8 cellular contexts compared by ENCODE assay signal in the genomic region with DNA sequence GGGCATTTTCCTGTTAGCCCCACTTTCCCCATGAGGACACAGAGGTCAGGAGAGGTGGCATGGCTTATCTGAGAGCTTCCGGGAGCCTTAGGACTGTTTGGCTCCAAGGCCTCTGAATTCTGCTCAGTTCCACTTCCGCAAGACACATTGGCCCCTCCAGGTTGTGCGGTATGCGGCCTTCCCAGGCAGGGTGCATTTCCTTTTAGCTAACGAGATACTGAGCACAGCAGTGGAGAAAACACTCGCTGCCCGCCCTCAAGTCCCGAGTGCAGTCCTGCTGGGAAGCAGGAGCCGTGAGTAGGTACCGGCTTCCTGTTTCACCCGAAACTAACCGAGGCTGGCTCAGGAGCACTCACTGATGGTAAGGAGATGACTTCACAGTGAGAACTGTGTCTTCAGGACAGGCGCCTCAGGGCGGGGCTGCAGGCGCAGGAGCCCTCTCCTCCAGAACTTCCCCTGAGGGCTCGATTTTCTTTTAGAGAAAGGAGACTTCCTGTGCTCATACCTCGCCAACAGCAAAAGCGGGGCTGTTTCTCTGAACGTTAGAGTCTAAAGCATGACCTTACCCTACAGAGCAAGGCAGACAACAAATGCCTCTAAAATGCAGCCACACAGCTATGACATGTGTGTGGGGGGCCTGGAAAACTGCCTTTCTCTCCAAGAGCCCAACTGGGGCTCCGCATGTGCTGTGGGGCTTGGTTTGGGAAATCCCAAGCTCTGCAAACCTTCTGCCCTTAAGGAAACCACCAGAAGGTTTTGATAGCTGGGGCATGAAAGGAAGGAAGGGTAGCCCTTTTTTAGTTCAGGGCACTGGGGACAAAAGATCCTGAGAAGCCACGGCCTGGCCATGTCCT. TPM values are rescaled to one million over a fixed set of nuclear protein-coding genes. Genes with fewer than 3 reads are reported as not detected.
A peak's percentile ranks its signal among the peaks of the same experiment; 100 is the strongest.
DNase-seq lines count a peak whose midpoint lies in the region; ATAC-seq and TF ChIP-seq lines count a peak whose summit lies in the region.

No MANE protein-coding gene starts in this region.

- DNase-seq in Peyer's patch (peak in 2 of 3 donors; percentile 69 to 78), NCI-H524 treated with DMSO at 0.1 percent for 48 hours (lab: John Stamatoyannopoulos, UW) (no peak), foreskin fibroblast (no peak)
- DNase-seq in activated naive CD4-positive, alpha-beta T cell treated with Interleukin-2 at 50 U/mL for 16 hours, result peak; percentile 58

- TF ChIP-seq EP300 in gastroesophageal sphincter (IDR thresholded peaks at IDR 0.05), result no peak

- H3K9me3 ChIP-seq in Peyer's patch, result no peaks in the 10 kb centered on the region
- no peaks in the 10 kb centered on the region for H3K9me3 ChIP-seq in mucosa of rectum (ENCODE audit: control insufficient read depth in 2 of 2, low read length in 2 of 2)
- no peaks in the 10 kb centered on the region for H3K9me3 ChIP-seq in gastroesophageal sphincter

- H3K9ac ChIP-seq in mucosa of rectum (ENCODE audit: low read depth in 1 of 2, low read length in 2 of 2), result peak overlapping the region in 1 of 2 donors; percentile 36

- H3K4me1 ChIP-seq in Peyer's patch (peaks cover 0 to 28% (median 16%) of the 10 kb centered on the region in 4 donors), mucosa of rectum (ENCODE audit: control insufficient read depth in 2 of 2, insufficient read depth in 2 of 2, low read length in 2 of 2) (peaks cover 13 to 19% of the 10 kb centered on the region in 2 donors), gastroesophageal sphincter (no peaks in the 10 kb centered on the region)

- peak; percentile 71 for ATAC-seq in GM18873 (IDR thresholded peaks at IDR 0.05; ENCODE audit: low FRiP score, unreplicated experiment)
- ATAC-seq in HG02973 (IDR thresholded peaks at IDR 0.05; ENCODE audit: unreplicated experiment), result peak; percentile 67
- ATAC-seq in gastroesophageal sphincter, result no peak

- TF ChIP-seq CTCF in Peyer's patch (IDR thresholded peaks at IDR 0.05), result no peak
- no peak for TF ChIP-seq CTCF in gastroesophageal sphincter (IDR thresholded peaks at IDR 0.05)
- TF ChIP-seq CTCF in foreskin fibroblast (IDR thresholded peaks at IDR 0.05; ENCODE audit: low read depth, low read length), result no peak

- no peaks in the 10 kb centered on the region for H3K27me3 ChIP-seq in Peyer's patch
- H3K27me3 ChIP-seq in mucosa of rectum (ENCODE audit: control insufficient read depth in 2 of 2, insufficient read depth in 2 of 2, low read length in 2 of 2), result no peaks in the 10 kb centered on the region
- no peaks in the 10 kb centered on the region for H3K27me3 ChIP-seq in gastroesophageal sphincter

- no peak for TF ChIP-seq POLR2A in Peyer's patch (IDR thresholded peaks at IDR 0.05)
- no peak for TF ChIP-seq POLR2A in gastroesophageal sphincter (IDR thresholded peaks at IDR 0.05)

- H3K27ac ChIP-seq in Peyer's patch, result peak overlapping the region; percentile 70 to 87 (median 76)
- peak overlapping the region; percentile 41 to 74 for H3K27ac ChIP-seq in mucosa of rectum (ENCODE audit: low read depth in 2 of 2, low read length in 2 of 2)
- peak overlapping the region in 2 of 4 donors; percentile 24 for H3K27ac ChIP-seq in gastroesophageal sphincter

- H3K4me3 ChIP-seq in Peyer's patch, result peak overlapping the region in 2 of 4 donors; percentile 7 to 30
- peak overlapping the region in 1 of 2 donors; percentile 5 for H3K4me3 ChIP-seq in mucosa of rectum (ENCODE audit: low read length in 2 of 2)
- H3K4me3 ChIP-seq in gastroesophageal sphincter, result no peak overlapping the region
- no peak overlapping the region for H3K4me3 ChIP-seq in foreskin fibroblast (ENCODE audit: low read depth in 1 of 2, low read length in 2 of 2)

- WGBS in gastroesophageal sphincter (ENCODE audit: low coverage in 1 of 2), 2 donors, result no CpG with 5 or more reads among the region's 21 CpGs

- H3K36me3 ChIP-seq in Peyer's patch, result peaks cover 0 to 31% (median 0%) of the 10 kb centered on the region in 3 donors
- peaks cover 6 to 11% of the 10 kb centered on the region in 2 donors for H3K36me3 ChIP-seq in mucosa of rectum (ENCODE audit: control insufficient read depth in 2 of 2, insufficient read depth in 2 of 2, low read length in 2 of 2)
- H3K36me3 ChIP-seq in gastroesophageal sphincter, result peaks cover 0 to 52% of the 10 kb centered on the region in 2 donors

RNA-seq across cellular contexts. Expression of gene RGS10, which starts 25.9 kb away (rescaled TPM):
- 10 to 100 TPM in 2 of 4 donors, 1 to 10 TPM in 2; 3.9 to 63.5 (median 13.2) TPM for total RNA-seq in Peyer's patch
- 10 to 100 TPM; 18.1 to 48.5 (median 33.4) TPM for total RNA-seq in gastroesophageal sphincter

Comparison
In these comparisons a context has a peak if more than half of its experiments do, and no peak if none do; other contexts are left out.
1. DNase-seq: peak in Peyer's patch (2 of 3) and activated naive CD4-positive, alpha-beta T cell treated with Interleukin-2 at 50 U/mL for 16 hours (single experiment); none in NCI-H524 treated with DMSO at 0.1 percent for 48 hours (single experiment) and foreskin fibroblast (0 of 2).